16 cellular contexts compared by ENCODE assay signal in genomic region chr19:42361545-42361910, GRCh38. TPM values are rescaled to one million over a fixed set of nuclear protein-coding genes. Genes with fewer than 3 reads are reported as not detected.
DNase-seq lines count a peak whose midpoint lies in the region; ATAC-seq, FAIRE-seq and TF ChIP-seq lines count a peak whose summit lies in the region.
"Had no signal": no experiment of that assay in that cellular context is flagged by ENCODE, and none has a peak within 500 bp of the region (broad histone marks: within the 10 kb centered on the region; RNA-seq: fewer than 3 reads in every experiment).

No MANE protein-coding gene starts in this region.

- no peak overlapping the region for H3K4me3 Mint-ChIP-seq in chondrocyte (ENCODE audit: unreplicated experiment)
- no peak overlapping the region for H3K4me3 Mint-ChIP-seq in stimulated activated effector memory CD8-positive, alpha-beta T cell treated with anti-CD3 and anti-CD28 coated beads, Interleukin-12 subunit alpha, Interleukin-12 subunit beta, amount 100 ng/mL, for 72 hours
- H3K4me3 Mint-ChIP-seq: CD4-positive, alpha-beta T cell had no signal

- H4K20me1 ChIP-seq in HepG2 (ENCODE audit: insufficient read depth, low read length): no peaks in the 10 kb centered on the region

- FAIRE-seq in HepG2 (lab: Jason Lieb, UNC): no peak
- FAIRE-seq: GM12891, GM19239 had no signal

- no peak for TF ChIP-seq CTCF in HepG2 (CRISPR knock-in tag; IDR thresholded peaks at IDR 0.05)
- TF ChIP-seq CTCF in right lobe of liver (IDR thresholded peaks at IDR 0.05): no peak
- TF ChIP-seq CTCF in chondrocyte (IDR thresholded peaks at IDR 0.05): no peak

- H3K27me3 Mint-ChIP-seq in chondrocyte (ENCODE audit: low read depth): no peaks in the 10 kb centered on the region
- H3K27me3 Mint-ChIP-seq: CD4-positive, alpha-beta T cell; IgD-negative memory B cell had no signal

- peaks cover 14 to 22% of the 10 kb centered on the region in 2 experiments for H3K36me3 ChIP-seq in HepG2 (replicated peaks in 1 of 2; ENCODE audit: control insufficient read depth in 1 of 2, insufficient read depth in 2 of 2, low read length in 2 of 2)
- H3K36me3 ChIP-seq in right lobe of liver: peaks cover 0 to 4% (median 0%) of the 10 kb centered on the region in 4 donors

- H2AFZ ChIP-seq in HepG2 (ENCODE audit: low read length): no peak overlapping the region

- H3K9me3 Mint-ChIP-seq in chondrocyte (ENCODE audit: low read depth): peaks cover 8% of the 10 kb centered on the region
- no peaks in the 10 kb centered on the region for H3K9me3 Mint-ChIP-seq in stimulated activated effector memory CD8-positive, alpha-beta T cell treated with anti-CD3 and anti-CD28 coated beads, Interleukin-12 subunit alpha, Interleukin-12 subunit beta, amount 100 ng/mL, for 72 hours
- H3K9me3 Mint-ChIP-seq: CD4-positive, alpha-beta T cell; IgD-negative memory B cell had no signal

- no peak overlapping the region for H3K9ac ChIP-seq in HepG2 (ENCODE audit: insufficient read depth, low read depth, low read length)

- H3K4me1 Mint-ChIP-seq in chondrocyte (ENCODE audit: low read depth): peaks cover 9% of the 10 kb centered on the region
- no peaks in the 10 kb centered on the region for H3K4me1 Mint-ChIP-seq in stimulated activated effector memory CD8-positive, alpha-beta T cell treated with anti-CD3 and anti-CD28 coated beads, Interleukin-12 subunit alpha, Interleukin-12 subunit beta, amount 100 ng/mL, for 72 hours

- no peak for TF ChIP-seq RAD21 in HepG2 (CRISPR knock-in tag; IDR thresholded peaks at IDR 0.05)

- no peak for TF ChIP-seq POLR2A in HepG2 (IDR thresholded peaks at IDR 0.05; ENCODE audit: insufficient read depth in 1 of 2, low read depth in 2 of 2, low read length in 2 of 2)
- TF ChIP-seq POLR2A in right lobe of liver (IDR thresholded peaks at IDR 0.05): no peak

- POLR2A ChIA-PET in HepG2 (lab: Yijun Ruan, JAX): no interaction called here

- intact Hi-C loops in HepG2 (cut with micrococcal nuclease; ENCODE audit: unreplicated experiment) (no loop called here), right lobe of liver (cut with DNase I) (no loop called here)

- H3K27me3 ChIP-seq in HepG2 (ENCODE audit: control insufficient read depth in 1 of 2, insufficient read depth in 2 of 2, low read length in 2 of 2) (no peaks in the 10 kb centered on the region), right lobe of liver (no peaks in the 10 kb centered on the region)

- H3K27ac ChIP-seq in HepG2 (ENCODE audit: extremely low read length, insufficient read depth, low read length) (no peak overlapping the region), right lobe of liver (no peak overlapping the region)

- no peak overlapping the region for H3K4me2 ChIP-seq in HepG2 (ENCODE audit: low read depth, low read length)

- peak overlapping the region; percentile 32 for H3K27ac Mint-ChIP-seq in chondrocyte (ENCODE audit: unreplicated experiment)
- peak overlapping the region; percentile 68 for H3K27ac Mint-ChIP-seq in stimulated activated effector memory CD8-positive, alpha-beta T cell treated with anti-CD3 and anti-CD28 coated beads, Interleukin-12 subunit alpha, Interleukin-12 subunit beta, amount 100 ng/mL, for 72 hours
- H3K27ac Mint-ChIP-seq: CD4-positive, alpha-beta T cell had no signal

- H3K4me3 ChIP-seq in HepG2 (replicated peaks in 1 of 3; ENCODE audit: insufficient read depth in 1 of 3, low read depth in 2 of 3, low read length in 3 of 3) (no peak overlapping the region), right lobe of liver (no peak overlapping the region)

- peaks cover 11% of the 10 kb centered on the region for H3K9me3 ChIP-seq in HepG2 (ENCODE audit: low read length)
- peaks cover 0 to 5% (median 0%) of the 10 kb centered on the region in 4 donors for H3K9me3 ChIP-seq in right lobe of liver

- no TSS peak for BruUV-seq in HepG2 (replicated peaks; lab: Mats Ljungman, UMichigan)

- CTCF ChIA-PET in HepG2 (lab: Yijun Ruan, JAX; ENCODE audit: low intra/inter-chr PET ratio, low total read pairs): no interaction called here

- H3K79me2 ChIP-seq in HepG2 (ENCODE audit: insufficient read depth, low read length): no peaks in the 10 kb centered on the region

- H3K4me1 ChIP-seq in HepG2 (ENCODE audit: insufficient read depth, low read length): no peaks in the 10 kb centered on the region
- no peaks in the 10 kb centered on the region for H3K4me1 ChIP-seq in right lobe of liver

- no peak for ATAC-seq in HepG2
- no peak for ATAC-seq in right lobe of liver
- ATAC-seq in stimulated activated effector memory CD8-positive, alpha-beta T cell treated with anti-CD3 and anti-CD28 coated beads, Interleukin-12 subunit alpha, Interleukin-12 subunit beta, amount 100 ng/mL, for 72 hours: no peak

- no peak for TF ChIP-seq EP300 in HepG2 (IDR thresholded peaks at IDR 0.05; ENCODE audit: low read depth in 2 of 2, low read length in 2 of 2)
- no peak for TF ChIP-seq EP300 in HepG2 (CRISPR knock-in tag; IDR thresholded peaks at IDR 0.05; ENCODE audit: borderline replicate concordance)

- H3K36me3 Mint-ChIP-seq in chondrocyte (ENCODE audit: low read depth): peaks cover 25% of the 10 kb centered on the region
- peaks cover 11% of the 10 kb centered on the region for H3K36me3 Mint-ChIP-seq in stimulated activated effector memory CD8-positive, alpha-beta T cell treated with anti-CD3 and anti-CD28 coated beads, Interleukin-12 subunit alpha, Interleukin-12 subunit beta, amount 100 ng/mL, for 72 hours

- DNase-seq in HepG2 (ENCODE audit: low spot score): no peak
- no peak for DNase-seq in right lobe of liver
- DNase-seq in chondrocyte (ENCODE audit: low spot score): no peak
- DNase-seq in stimulated activated effector memory CD8-positive, alpha-beta T cell treated with anti-CD3 and anti-CD28 coated beads, Interleukin-12 subunit alpha, Interleukin-12 subunit beta, amount 100 ng/mL, for 72 hours (ENCODE audit: low spot score in 2 of 2): no peak
- DNase-seq in COR-L47 (lab: John Stamatoyannopoulos, UW): no peak
- DNase-seq in NCI-H2227 treated with DMSO at 0.1 percent for 48 hours (lab: John Stamatoyannopoulos, UW): no peak
- no peak for DNase-seq in NCI-H82 treated with DMSO at 0.1 percent for 48 hours (lab: John Stamatoyannopoulos, UW; ENCODE audit: unreplicated experiment)
- DNase-seq: 8988T; C1 segment of cervical spinal cord; CD4-positive, alpha-beta T cell; DMS79; HCEC 1CT had no signal

- in situ Hi-C loops in HepG2 (cut with HindIII; ENCODE audit: extremely low pct_ligation_motif_present, low pct_unique_long_range_greater_than_20kb): no loop called here

- 90% methylated on average over 7 of the region's 7 CpGs for WGBS in HepG2 (ENCODE audit: low lambda C conversion rate)
- 93% methylated on average over 4 of the region's 7 CpGs for WGBS in right lobe of liver (ENCODE audit: insufficient coverage, low coverage, low lambda C conversion rate, missing lambda C conversion rate)

RNA-seq across cellular contexts. Expression of gene CNFN, which starts 28.6 kb away (rescaled TPM):
- 0.35 TPM in 1 of 2 replicates, not detected in the other for total RNA-seq in HepG2 (2016; rRNA removed; fragmentation: Illumina TruSeq; extraction: Trizol)
- total RNA-seq in HepG2 (2016; cell fraction: cytosol; rRNA removed; fragmentation: Illumina TruSeq; extraction: Trizol; ENCODE audit: low read depth): not detected in 2 replicates
- total RNA-seq in HepG2 (2016; cell fraction: insoluble cytoplasmic fraction; rRNA removed; fragmentation: Illumina TruSeq; extraction: Trizol): not detected in 2 replicates
- not detected in 2 replicates for total RNA-seq in HepG2 (2016; cell fraction: membrane; rRNA removed; fragmentation: Illumina TruSeq; extraction: Trizol)
- not detected in 2 replicates for total RNA-seq in HepG2 (2016; cell fraction: nucleus; rRNA removed; fragmentation: Illumina TruSeq; extraction: Trizol)
- polyA plus RNA-seq in HepG2 (2011; rRNA removed): 1.0 and 1.1 TPM in 2 replicates
- 0.68 and 1.7 TPM in 2 replicates for polyA plus RNA-seq in HepG2 (2011; cell fraction: cytosol; rRNA removed)
- polyA plus RNA-seq in HepG2 (2011; cell fraction: nucleus; rRNA removed): 0.84 and 1.9 TPM in 2 replicates
- 1.2 and 1.7 TPM in 2 replicates for polyA plus RNA-seq in HepG2 (2012)
- 0.83 and 1.2 TPM in 2 replicates for polyA plus RNA-seq in HepG2 (2016; cell fraction: cytosol; fragmentation: Illumina TruSeq; extraction: Trizol; ENCODE audit: low read depth)
- polyA plus RNA-seq in HepG2 (2016; cell fraction: insoluble cytoplasmic fraction; fragmentation: Illumina TruSeq; extraction: Trizol; ENCODE audit: low read depth): 0.75 TPM in 1 of 2 replicates, not detected in the other
- 1.1 and 1.3 TPM in 2 replicates for polyA plus RNA-seq in HepG2 (2016; cell fraction: membrane; fragmentation: Illumina TruSeq; extraction: Trizol; ENCODE audit: low read depth)
- polyA plus RNA-seq in HepG2 (2016; cell fraction: nucleus; fragmentation: Illumina TruSeq; extraction: Trizol; ENCODE audit: insufficient read depth, low read depth): not detected in 2 replicates
- polyA minus RNA-seq in HepG2 (2011; rRNA and poly(A)+ RNA removed; ENCODE audit: low replicate concordance): 1.3 TPM in 1 of 2 replicates, not detected in the other
- polyA minus RNA-seq in HepG2 (2011; cell fraction: cytosol; rRNA and poly(A)+ RNA removed): not detected in 2 replicates
- polyA minus RNA-seq in HepG2 (2011; cell fraction: nucleus; rRNA and poly(A)+ RNA removed): not detected in 2 replicates
- total RNA-seq in right lobe of liver: not detected
- 0.89 TPM in 1 of 3 replicates, not detected in the others for total RNA-seq in chondrocyte
- total RNA-seq: CD4-positive, alpha-beta T cell had no signal

RNA-seq across cellular contexts. Expression of gene MEGF8, which starts 36.1 kb away (rescaled TPM):
- 3.9 and 8.8 TPM in 2 replicates for total RNA-seq in HepG2 (2016; rRNA removed; fragmentation: Illumina TruSeq; extraction: Trizol)
- total RNA-seq in HepG2 (2016; cell fraction: cytosol; rRNA removed; fragmentation: Illumina TruSeq; extraction: Trizol; ENCODE audit: low read depth): 0.79 and 1.2 TPM in 2 replicates
- total RNA-seq in HepG2 (2016; cell fraction: insoluble cytoplasmic fraction; rRNA removed; fragmentation: Illumina TruSeq; extraction: Trizol): 3.1 and 9.6 TPM in 2 replicates
- 1.9 and 2.7 TPM in 2 replicates for total RNA-seq in HepG2 (2016; cell fraction: membrane; rRNA removed; fragmentation: Illumina TruSeq; extraction: Trizol)
- 9.4 and 10.4 TPM in 2 replicates for total RNA-seq in HepG2 (2016; cell fraction: nucleus; rRNA removed; fragmentation: Illumina TruSeq; extraction: Trizol)
- 4.0 and 6.2 TPM in 2 replicates for polyA plus RNA-seq in HepG2 (2011; rRNA removed)
- polyA plus RNA-seq in HepG2 (2011; cell fraction: cytosol; rRNA removed): 4.4 and 7.8 TPM in 2 replicates
- 16.2 and 21.3 TPM in 2 replicates for polyA plus RNA-seq in HepG2 (2011; cell fraction: nucleus; rRNA removed)
- polyA plus RNA-seq in HepG2 (2012): 10.2 and 12.4 TPM in 2 replicates
- polyA plus RNA-seq in HepG2 (2016; cell fraction: cytosol; fragmentation: Illumina TruSeq; extraction: Trizol; ENCODE audit: low read depth): 0.61 and 0.62 TPM in 2 replicates
- polyA plus RNA-seq in HepG2 (2016; cell fraction: insoluble cytoplasmic fraction; fragmentation: Illumina TruSeq; extraction: Trizol; ENCODE audit: low read depth): 4.1 and 4.7 TPM in 2 replicates
- polyA plus RNA-seq in HepG2 (2016; cell fraction: membrane; fragmentation: Illumina TruSeq; extraction: Trizol; ENCODE audit: low read depth): 1.0 and 1.2 TPM in 2 replicates
- polyA plus RNA-seq in HepG2 (2016; cell fraction: nucleus; fragmentation: Illumina TruSeq; extraction: Trizol; ENCODE audit: insufficient read depth, low read depth): 15.0 and 18.4 TPM in 2 replicates
- polyA minus RNA-seq in HepG2 (2011; rRNA and poly(A)+ RNA removed; ENCODE audit: low replicate concordance): 0.96 and 23.0 TPM in 2 replicates
- 11.7 and 11.8 TPM in 2 replicates for polyA minus RNA-seq in HepG2 (2011; cell fraction: cytosol; rRNA and poly(A)+ RNA removed)
- polyA minus RNA-seq in HepG2 (2011; cell fraction: nucleus; rRNA and poly(A)+ RNA removed): 11.7 and 11.8 TPM in 2 replicates
- total RNA-seq in right lobe of liver: 10 to 100 TPM in 1 of 6 experiments, 1 to 10 TPM in 5; 5.5 to 11.0 (median 8.7) TPM
- total RNA-seq in chondrocyte: 48.1 to 54.4 TPM (median 49.5 TPM) in 3 replicates

RNA-seq across cellular contexts. Expression of gene TMEM145, which starts 48.4 kb away (rescaled TPM):
- total RNA-seq in HepG2 (2016; rRNA removed; fragmentation: Illumina TruSeq; extraction: Trizol) (0.07 TPM in 1 of 2 replicates, not detected in the other), right lobe of liver (under 1 TPM in 3 of 6 experiments, not detected in 3; 0.10 to 0.16 (median 0.12) TPM), chondrocyte (0.32 to 0.36 TPM in 2 of 3 replicates, not detected in the other)
- not detected in 2 replicates for total RNA-seq in HepG2 (2016; cell fraction: cytosol; rRNA removed; fragmentation: Illumina TruSeq; extraction: Trizol; ENCODE audit: low read depth)
- 0.13 and 0.15 TPM in 2 replicates for total RNA-seq in HepG2 (2016; cell fraction: insoluble cytoplasmic fraction; rRNA removed; fragmentation: Illumina TruSeq; extraction: Trizol)
- not detected in 2 replicates for total RNA-seq in HepG2 (2016; cell fraction: membrane; rRNA removed; fragmentation: Illumina TruSeq; extraction: Trizol)
- total RNA-seq in HepG2 (2016; cell fraction: nucleus; rRNA removed; fragmentation: Illumina TruSeq; extraction: Trizol): 0.88 and 1.9 TPM in 2 replicates
- polyA plus RNA-seq in HepG2 (2011; rRNA removed): 5.1 and 5.5 TPM in 2 replicates
- 2.0 and 2.3 TPM in 2 replicates for polyA plus RNA-seq in HepG2 (2011; cell fraction: cytosol; rRNA removed)
- polyA plus RNA-seq in HepG2 (2011; cell fraction: nucleus; rRNA removed): 39.2 and 50.9 TPM in 2 replicates
- 2.9 and 6.2 TPM in 2 replicates for polyA plus RNA-seq in HepG2 (2012)
- polyA plus RNA-seq in HepG2 (2016; cell fraction: cytosol; fragmentation: Illumina TruSeq; extraction: Trizol; ENCODE audit: low read depth): 0.26 TPM in 1 of 2 replicates, not detected in the other
- 0.57 and 0.73 TPM in 2 replicates for polyA plus RNA-seq in HepG2 (2016; cell fraction: insoluble cytoplasmic fraction; fragmentation: Illumina TruSeq; extraction: Trizol; ENCODE audit: low read depth)
- 0.17 and 0.27 TPM in 2 replicates for polyA plus RNA-seq in HepG2 (2016; cell fraction: membrane; fragmentation: Illumina TruSeq; extraction: Trizol; ENCODE audit: low read depth)
- 1.7 and 2.8 TPM in 2 replicates for polyA plus RNA-seq in HepG2 (2016; cell fraction: nucleus; fragmentation: Illumina TruSeq; extraction: Trizol; ENCODE audit: insufficient read depth, low read depth)
- 0.44 and 14.7 TPM in 2 replicates for polyA minus RNA-seq in HepG2 (2011; rRNA and poly(A)+ RNA removed; ENCODE audit: low replicate concordance)
- 1.3 and 4.2 TPM in 2 replicates for polyA minus RNA-seq in HepG2 (2011; cell fraction: cytosol; rRNA and poly(A)+ RNA removed)
- polyA minus RNA-seq in HepG2 (2011; cell fraction: nucleus; rRNA and poly(A)+ RNA removed): 16.7 and 20.3 TPM in 2 replicates
- total RNA-seq: CD4-positive, alpha-beta T cell; G401 had no signal
- polyA plus RNA-seq: IgD-negative memory B cell had no signal

RNA-seq across cellular contexts. Expression of gene PAFAH1B3, which starts 59.1 kb away (rescaled TPM):
- total RNA-seq in HepG2 (2016; rRNA removed; fragmentation: Illumina TruSeq; extraction: Trizol) (58.0 and 58.6 TPM in 2 replicates), right lobe of liver (10 to 100 TPM in 1 of 6 experiments, 1 to 10 TPM in 5; 1.6 to 10.6 (median 5.0) TPM), chondrocyte (15.2 to 32.9 TPM (median 31.1 TPM) in 3 replicates)
- 50.5 and 73.0 TPM in 2 replicates for total RNA-seq in HepG2 (2016; cell fraction: cytosol; rRNA removed; fragmentation: Illumina TruSeq; extraction: Trizol; ENCODE audit: low read depth)
- 61.4 and 62.4 TPM in 2 replicates for total RNA-seq in HepG2 (2016; cell fraction: insoluble cytoplasmic fraction; rRNA removed; fragmentation: Illumina TruSeq; extraction: Trizol)
- 53.6 and 73.9 TPM in 2 replicates for total RNA-seq in HepG2 (2016; cell fraction: membrane; rRNA removed; fragmentation: Illumina TruSeq; extraction: Trizol)
- 23.8 and 27.3 TPM in 2 replicates for total RNA-seq in HepG2 (2016; cell fraction: nucleus; rRNA removed; fragmentation: Illumina TruSeq; extraction: Trizol)
- polyA plus RNA-seq in HepG2 (2011; rRNA removed): 27.4 and 31.2 TPM in 2 replicates
- polyA plus RNA-seq in HepG2 (2011; cell fraction: cytosol; rRNA removed): 38.9 and 49.7 TPM in 2 replicates
- 31.1 and 32.3 TPM in 2 replicates for polyA plus RNA-seq in HepG2 (2011; cell fraction: nucleus; rRNA removed)
- polyA plus RNA-seq in HepG2 (2012): 21.3 and 29.1 TPM in 2 replicates
- 59.5 and 77.2 TPM in 2 replicates for polyA plus RNA-seq in HepG2 (2016; cell fraction: cytosol; fragmentation: Illumina TruSeq; extraction: Trizol; ENCODE audit: low read depth)
- polyA plus RNA-seq in HepG2 (2016; cell fraction: insoluble cytoplasmic fraction; fragmentation: Illumina TruSeq; extraction: Trizol; ENCODE audit: low read depth): 57.4 and 72.9 TPM in 2 replicates
- polyA plus RNA-seq in HepG2 (2016; cell fraction: membrane; fragmentation: Illumina TruSeq; extraction: Trizol; ENCODE audit: low read depth): 53.3 and 66.7 TPM in 2 replicates
- 41.3 and 41.9 TPM in 2 replicates for polyA plus RNA-seq in HepG2 (2016; cell fraction: nucleus; fragmentation: Illumina TruSeq; extraction: Trizol; ENCODE audit: insufficient read depth, low read depth)
- 27.9 and 60.4 TPM in 2 replicates for polyA minus RNA-seq in HepG2 (2011; rRNA and poly(A)+ RNA removed; ENCODE audit: low replicate concordance)
- polyA minus RNA-seq in HepG2 (2011; cell fraction: cytosol; rRNA and poly(A)+ RNA removed): 16.4 and 20.1 TPM in 2 replicates
- polyA minus RNA-seq in HepG2 (2011; cell fraction: nucleus; rRNA and poly(A)+ RNA removed): 7.9 and 8.8 TPM in 2 replicates

RNA-seq across cellular contexts. Expression of gene PRR19, which starts 59.6 kb away (rescaled TPM):
- total RNA-seq in HepG2 (2016; rRNA removed; fragmentation: Illumina TruSeq; extraction: Trizol): 0.33 and 0.38 TPM in 2 replicates
- total RNA-seq in HepG2 (2016; cell fraction: cytosol; rRNA removed; fragmentation: Illumina TruSeq; extraction: Trizol; ENCODE audit: low read depth): not detected in 2 replicates
- total RNA-seq in HepG2 (2016; cell fraction: insoluble cytoplasmic fraction; rRNA removed; fragmentation: Illumina TruSeq; extraction: Trizol): 0.28 and 0.43 TPM in 2 replicates
- 0.14 and 0.43 TPM in 2 replicates for total RNA-seq in HepG2 (2016; cell fraction: membrane; rRNA removed; fragmentation: Illumina TruSeq; extraction: Trizol)
- total RNA-seq in HepG2 (2016; cell fraction: nucleus; rRNA removed; fragmentation: Illumina TruSeq; extraction: Trizol): 0.50 TPM in 1 of 2 replicates, not detected in the other
- polyA plus RNA-seq in HepG2 (2011; rRNA removed): 0.21 and 0.26 TPM in 2 replicates
- 0.23 and 0.34 TPM in 2 replicates for polyA plus RNA-seq in HepG2 (2011; cell fraction: cytosol; rRNA removed)
- polyA plus RNA-seq in HepG2 (2011; cell fraction: nucleus; rRNA removed): 0.43 and 0.80 TPM in 2 replicates
- polyA plus RNA-seq in HepG2 (2012): 0.51 TPM in 1 of 2 replicates, not detected in the other
- polyA plus RNA-seq in HepG2 (2016; cell fraction: cytosol; fragmentation: Illumina TruSeq; extraction: Trizol; ENCODE audit: low read depth): 0.21 and 0.22 TPM in 2 replicates
- 0.69 and 0.88 TPM in 2 replicates for polyA plus RNA-seq in HepG2 (2016; cell fraction: insoluble cytoplasmic fraction; fragmentation: Illumina TruSeq; extraction: Trizol; ENCODE audit: low read depth)
- polyA plus RNA-seq in HepG2 (2016; cell fraction: membrane; fragmentation: Illumina TruSeq; extraction: Trizol; ENCODE audit: low read depth): 0.19 and 0.38 TPM in 2 replicates
- polyA plus RNA-seq in HepG2 (2016; cell fraction: nucleus; fragmentation: Illumina TruSeq; extraction: Trizol; ENCODE audit: insufficient read depth, low read depth): 0.57 and 1.5 TPM in 2 replicates
- 0.94 and 1.4 TPM in 2 replicates for polyA minus RNA-seq in HepG2 (2011; rRNA and poly(A)+ RNA removed; ENCODE audit: low replicate concordance)
- 0.88 TPM in 1 of 2 replicates, not detected in the other for polyA minus RNA-seq in HepG2 (2011; cell fraction: cytosol; rRNA and poly(A)+ RNA removed)
- 0.25 TPM in 1 of 2 replicates, not detected in the other for polyA minus RNA-seq in HepG2 (2011; cell fraction: nucleus; rRNA and poly(A)+ RNA removed)
- total RNA-seq in right lobe of liver: under 1 TPM; 0.18 to 0.74 (median 0.21) TPM
- 0.24 to 1.7 TPM (median 0.82 TPM) in 3 replicates for total RNA-seq in chondrocyte
